In genomic region chr4:169859366-169860216, GRCh38 we compare ENCODE assay signal across 1 cellular context.
TF ChIP-seq lines count a peak whose summit lies in the region.

No MANE protein-coding gene starts in this region.

TF ChIP-seq in HepG2, 621 proteins besides CTCF, POLR2A, EP300 and RAD21 (continued from another document):
- TF ChIP-seq, protein P1, sequence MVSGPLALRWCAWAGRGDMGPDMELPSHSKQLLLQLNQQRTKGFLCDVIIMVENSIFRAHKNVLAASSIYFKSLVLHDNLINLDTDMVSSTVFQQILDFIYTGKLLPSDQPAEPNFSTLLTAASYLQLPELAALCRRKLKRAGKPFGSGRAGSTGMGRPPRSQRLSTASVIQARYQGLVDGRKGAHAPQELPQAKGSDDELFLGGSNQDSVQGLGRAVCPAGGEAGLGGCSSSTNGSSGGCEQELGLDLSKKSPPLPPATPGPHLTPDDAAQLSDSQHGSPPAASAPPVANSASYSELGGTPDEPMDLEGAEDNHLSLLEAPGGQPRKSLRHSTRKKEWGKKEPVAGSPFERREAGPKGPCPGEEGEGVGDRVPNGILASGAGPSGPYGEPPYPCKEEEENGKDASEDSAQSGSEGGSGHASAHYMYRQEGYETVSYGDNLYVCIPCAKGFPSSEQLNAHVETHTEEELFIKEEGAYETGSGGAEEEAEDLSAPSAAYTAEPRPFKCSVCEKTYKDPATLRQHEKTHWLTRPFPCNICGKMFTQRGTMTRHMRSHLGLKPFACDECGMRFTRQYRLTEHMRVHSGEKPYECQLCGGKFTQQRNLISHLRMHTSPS (CRISPR knock-in tag; IDR thresholded peaks at IDR 0.05; ENCODE audit: low read depth) = no peak
- TF ChIP-seq MXD3 (CRISPR knock-in tag; IDR thresholded peaks at IDR 0.05) (no peak), TRIM24 (CRISPR knock-in tag; IDR thresholded peaks at IDR 0.05) (no peak), KMT2A (CRISPR knock-in tag; IDR thresholded peaks at IDR 0.05) (no peak), ZNF609 (CRISPR knock-in tag; IDR thresholded peaks at IDR 0.05; ENCODE audit: borderline replicate concordance) (no peak)
- TF ChIP-seq, protein P2, sequence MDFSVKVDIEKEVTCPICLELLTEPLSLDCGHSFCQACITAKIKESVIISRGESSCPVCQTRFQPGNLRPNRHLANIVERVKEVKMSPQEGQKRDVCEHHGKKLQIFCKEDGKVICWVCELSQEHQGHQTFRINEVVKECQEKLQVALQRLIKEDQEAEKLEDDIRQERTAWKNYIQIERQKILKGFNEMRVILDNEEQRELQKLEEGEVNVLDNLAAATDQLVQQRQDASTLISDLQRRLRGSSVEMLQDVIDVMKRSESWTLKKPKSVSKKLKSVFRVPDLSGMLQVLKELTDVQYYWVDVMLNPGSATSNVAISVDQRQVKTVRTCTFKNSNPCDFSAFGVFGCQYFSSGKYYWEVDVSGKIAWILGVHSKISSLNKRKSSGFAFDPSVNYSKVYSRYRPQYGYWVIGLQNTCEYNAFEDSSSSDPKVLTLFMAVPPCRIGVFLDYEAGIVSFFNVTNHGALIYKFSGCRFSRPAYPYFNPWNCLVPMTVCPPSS (IDR thresholded peaks at IDR 0.05) = no peak
